ENCODE assay signal across 9 cellular contexts in genomic region chr3:149448331-149448831, GRCh38. TPM values are rescaled to one million over a fixed set of nuclear protein-coding genes. Genes with fewer than 3 reads are reported as not detected.
DNase-seq lines count a peak whose midpoint lies in the region; ATAC-seq and TF ChIP-seq lines count a peak whose summit lies in the region.
"Had no signal": no experiment of that assay in that cellular context is flagged by ENCODE, and none has a peak within 500 bp of the region (broad histone marks: within the 10 kb centered on the region; RNA-seq: fewer than 3 reads in every experiment).

No MANE protein-coding gene starts in this region.

- H3K9me3 ChIP-seq in Loucy (ENCODE audit: insufficient read depth, low read depth, low read length) (0 out of 2 replicates have a peak, but pooled peaks cover 6% of the 10 kb centered on the region), left lung (peaks cover 0 to 12% of the 10 kb centered on the region in 2 donors)

- no peaks in the 10 kb centered on the region for H3K79me2 ChIP-seq in Loucy (ENCODE audit: insufficient read depth, low read length)

- no peaks in the 10 kb centered on the region for H3K9me2 ChIP-seq in Loucy (replicated peaks; ENCODE audit: low read depth, low read length)

- peak; percentile 54 for DNase-seq in AG09309 (ENCODE audit: low read depth)
- DNase-seq in astrocyte of the hippocampus (ENCODE audit: low read depth, low spot score) = peak; percentile 55
- DNase-seq in left lung = no peak
- DNase-seq in activated naive CD4-positive, alpha-beta T cell (lab: John Stamatoyannopoulos, UW) = no peak
- DNase-seq in iPS-NIHi7 (ENCODE audit: extremely low spot score) = no peak
- no peak for DNase-seq in C1 segment of cervical spinal cord (lab: John Stamatoyannopoulos, UW)
- DNase-seq: effector CD8-positive, alpha-beta T cell had no signal

- H2AFZ ChIP-seq in Loucy (ENCODE audit: low read length) = 0 out of 2 replicates have a peak overlapping the region, but pooled peaks have one; percentile 13

- H3K27me3 ChIP-seq in Loucy (ENCODE audit: insufficient read depth, low read length, poor library complexity, severe bottlenecking) (peaks cover under 1% of the 10 kb centered on the region), left lung (no peaks in the 10 kb centered on the region)

- intact Hi-C loops in left lung (cut with DNase I) = no loop called here

- ATAC-seq in left lung = peak; percentile 38
- ATAC-seq in GM21367 (IDR thresholded peaks at IDR 0.05; ENCODE audit: unreplicated experiment) = no peak

- H3K4me2 ChIP-seq in Loucy (ENCODE audit: low read depth, low read length, poor library complexity, severe bottlenecking) = no peak overlapping the region

- TF ChIP-seq CTCF in AG09309 (IDR thresholded peaks at IDR 0.05; ENCODE audit: control insufficient read depth, insufficient read depth, low read depth, low read length, missing control alignments) (no peak), Loucy (conservative IDR thresholded peaks at IDR 0.05; ENCODE audit: low read length) (no peak), left lung (IDR thresholded peaks at IDR 0.05) (no peak)

- H4K20me1 ChIP-seq in Loucy (ENCODE audit: insufficient read depth, low read length, poor library complexity, severe bottlenecking) = no peaks in the 10 kb centered on the region

- H3K9ac ChIP-seq in Loucy (ENCODE audit: low read depth, low read length, poor library complexity, severe bottlenecking) = no peak overlapping the region

- no peaks in the 10 kb centered on the region for H3F3A ChIP-seq in Loucy (ENCODE audit: low read depth)

- H3K4me1 ChIP-seq in Loucy (ENCODE audit: insufficient read depth, low read length, poor library complexity, severe bottlenecking) = peaks cover 10% of the 10 kb centered on the region
- H3K4me1 ChIP-seq in left lung = peaks cover under 1 to 32% of the 10 kb centered on the region in 2 donors

- H3K4me3 ChIP-seq in AG09309 (ENCODE audit: control insufficient read depth, low read depth, low read length) (no peak overlapping the region), Loucy (ENCODE audit: low read length, poor library complexity, severe bottlenecking) (no peak overlapping the region), left lung (no peak overlapping the region)

- H3K27ac ChIP-seq in left lung = peak overlapping the region in 1 of 2 donors; percentile 79

- H3K36me3 ChIP-seq in Loucy (ENCODE audit: insufficient read depth, low read length) (no peaks in the 10 kb centered on the region), left lung (no peaks in the 10 kb centered on the region)

RNA-seq across cellular contexts. Expression of gene TM4SF4, which starts 26.1 kb away (rescaled TPM):
- total RNA-seq in left lung = 1 to 10 TPM; 1.3 to 2.0 TPM

Comparison
In these comparisons a context has a peak if more than half of its experiments do, and no peak if none do; other contexts are left out.
1. DNase-seq: peak in AG09309 (single experiment) and astrocyte of the hippocampus (single experiment); none in left lung (0 of 2), activated naive CD4-positive, alpha-beta T cell (0 of 4), iPS-NIHi7 (single experiment) and C1 segment of cervical spinal cord (0 of 14).